ENCODE assay signal across 7 cellular contexts in genomic region chr13:75761373-75761772, GRCh38.
A peak's percentile ranks its signal among the peaks of the same experiment; 100 is the strongest.
DNase-seq lines count a peak whose midpoint lies in the region; ATAC-seq and TF ChIP-seq lines count a peak whose summit lies in the region.

No MANE protein-coding gene starts in this region.

- H3K36me3 ChIP-seq in OCI-LY1 (ENCODE audit: insufficient read depth, low read length), result peaks cover 7% of the 10 kb centered on the region; the same call in 1 of the 2 replicates
- H3K36me3 ChIP-seq in esophagus squamous epithelium, result no peaks in the 10 kb centered on the region
- H3K36me3 ChIP-seq in spleen, result no peaks in the 10 kb centered on the region

- no peaks in the 10 kb centered on the region for H3K9me2 ChIP-seq in OCI-LY1 (ENCODE audit: low read depth, low read length)

- WGBS in esophagus squamous epithelium, 2 donors, result 5 to 20% methylated on average over 3 of the region's 3 CpGs
- WGBS in spleen, 5 donors, result 8 to 18% (median 11%) methylated on average over 3 of the region's 3 CpGs

- CTCF ChIA-PET in HEK293T (lab: Yijun Ruan, JAX), result interaction anchor here (0.6 to 2.3 kb wide), 5 partner anchors 11 to 1716 kb away, joined by 3 to 14 read pairs (median 5); no protein-coding TSS in a partner anchor

- TF ChIP-seq CTCF in OCI-LY1 (IDR thresholded peaks at IDR 0.05; ENCODE audit: low read length) (no peak), esophagus squamous epithelium (IDR thresholded peaks at IDR 0.05) (no peak), spleen (IDR thresholded peaks at IDR 0.05 in 8 of 11, conservative IDR thresholded peaks at IDR 0.05 in 3 of 11) (no peak)

- ATAC-seq in GM19351 (IDR thresholded peaks at IDR 0.05; ENCODE audit: unreplicated experiment), result peak; percentile 33
- no peak for ATAC-seq in HG03025 (IDR thresholded peaks at IDR 0.05; ENCODE audit: low FRiP score, unreplicated experiment)
- ATAC-seq in GM19455 (IDR thresholded peaks at IDR 0.05; ENCODE audit: unreplicated experiment), result no peak

- H3K4me1 ChIP-seq in OCI-LY1 (ENCODE audit: insufficient read depth, low read length, severe bottlenecking) (peaks cover 38% of the 10 kb centered on the region), esophagus squamous epithelium (peaks cover 5 to 38% (median 6%) of the 10 kb centered on the region in 3 donors), spleen (peaks cover 7 to 36% (median 19%) of the 10 kb centered on the region in 6 donors)

- H3K27me3 ChIP-seq in OCI-LY1 (ENCODE audit: insufficient read depth, low read length) (no peaks in the 10 kb centered on the region), esophagus squamous epithelium (no peaks in the 10 kb centered on the region), spleen (replicated peaks in 1 of 7) (no peaks in the 10 kb centered on the region)

- POLR2A ChIA-PET in HEK293T (lab: Yijun Ruan, JAX), result no interaction called here

- H4K20me1 ChIP-seq in OCI-LY1 (ENCODE audit: insufficient read depth, low read length), result no peaks in the 10 kb centered on the region

- TF ChIP-seq POLR2A in esophagus squamous epithelium (IDR thresholded peaks at IDR 0.05) (no peak), spleen (IDR thresholded peaks at IDR 0.05) (no peak)

- intact Hi-C loops in esophagus squamous epithelium (cut with DNase I), result no loop called here
- intact Hi-C loops in spleen (cut with DNase I; ENCODE audit: low total_unique reads), result no loop called here

- H3K79me2 ChIP-seq in OCI-LY1 (ENCODE audit: insufficient read depth, low read length), result no peaks in the 10 kb centered on the region

- peak overlapping the region; percentile 70 for H3K4me2 ChIP-seq in OCI-LY1 (ENCODE audit: low read length)

- H3K4me3 ChIP-seq in OCI-LY1 (ENCODE audit: low read depth, low read length, poor library complexity, severe bottlenecking) (peak overlapping the region; percentile 45), esophagus squamous epithelium (peak overlapping the region; percentile 22 to 58 (median 43)), spleen (peak overlapping the region in 5 of 8 donors; percentile 2 to 37 (median 23))

- no peak overlapping the region for H2AFZ ChIP-seq in OCI-LY1 (ENCODE audit: low read length)

- H3K27ac ChIP-seq in OCI-LY1 (ENCODE audit: low read depth, low read length, poor library complexity, severe bottlenecking), result peak overlapping the region; percentile 72
- H3K27ac ChIP-seq in esophagus squamous epithelium, result peak overlapping the region; percentile 52 to 91 (median 86)
- H3K27ac ChIP-seq in spleen, result peak overlapping the region in 5 of 8 donors; percentile 9 to 61 (median 35)

- DNase-seq in esophagus squamous epithelium (lab: John Stamatoyannopoulos, UW), result no peak
- no peak for DNase-seq in spleen
- DNase-seq in HEK293T (ENCODE audit: extremely low spot score), result no peak

- H3K9ac ChIP-seq in OCI-LY1 (ENCODE audit: low read length), result peak overlapping the region; percentile 59

- no peaks in the 10 kb centered on the region for H3F3A ChIP-seq in OCI-LY1 (ENCODE audit: insufficient read depth, low read length)

- H3K9me3 ChIP-seq in OCI-LY1 (ENCODE audit: low read length) (no peaks in the 10 kb centered on the region), esophagus squamous epithelium (no peaks in the 10 kb centered on the region), spleen (no peaks in the 10 kb centered on the region)

TF ChIP-seq in HEK293T, 16 proteins besides CTCF, POLR2A, EP300 and RAD21:
- TF ChIP-seq FOXK2 (IDR thresholded peaks at IDR 0.05) (no peak), FOXM1 (IDR thresholded peaks at IDR 0.05; ENCODE audit: borderline replicate concordance) (no peak), NFRKB (IDR thresholded peaks at IDR 0.05) (no peak), LEF1 (IDR thresholded peaks at IDR 0.05; ENCODE audit: borderline replicate concordance) (no peak), HDGF (IDR thresholded peaks at IDR 0.05; ENCODE audit: borderline replicate concordance) (no peak), ZNF384 (IDR thresholded peaks at IDR 0.05) (no peak), TARDBP (IDR thresholded peaks at IDR 0.05) (no peak), ELF4 (IDR thresholded peaks at IDR 0.05) (no peak), FOXA1 (IDR thresholded peaks at IDR 0.05) (no peak), ARNT (IDR thresholded peaks at IDR 0.05) (no peak), SP1 (IDR thresholded peaks at IDR 0.05) (no peak), BHLHE40 (IDR thresholded peaks at IDR 0.05; ENCODE audit: borderline replicate concordance) (no peak), SUZ12 (IDR thresholded peaks at IDR 0.05) (no peak), CTBP1 (IDR thresholded peaks at IDR 0.05; ENCODE audit: borderline replicate concordance) (no peak), L3MBTL2 (conservative IDR thresholded peaks at IDR 0.05) (no peak)

Comparison
In these comparisons a context has a peak if more than half of its experiments do, and no peak if none do; other contexts are left out.
1. H3K27ac ChIP-seq: peak in every context shown above with its lines; median percentile 86 in esophagus squamous epithelium; 72 in OCI-LY1; 35 in spleen.